Comparison of ENCODE assay signal across 23 cellular contexts in genomic region chr10:44788147-44788819, GRCh38.
"Had no signal": no experiment of that assay in that cellular context is flagged by ENCODE, and none has a peak within 500 bp of the region (broad histone marks: within the 10 kb centered on the region; RNA-seq: fewer than 3 reads in every experiment).

No MANE protein-coding gene starts in this region.

- ATAC-seq: activated CD4-positive, CD25-positive, alpha-beta regulatory T cell treated with anti-CD3 and anti-CD28 coated beads, Interleukin-2, amount 50 U/mL, for 24 hours; activated T-cell treated with anti-CD3 and anti-CD28 coated beads, Interleukin-2, amount 50 U/mL, for 72 hours; gastrocnemius medialis; left colon had no signal

- DNase-seq: activated CD4-positive, alpha-beta memory T cell treated with anti-CD3 and anti-CD28 coated beads, Interleukin-2, amount 10 ng/mL, durations not matched to agents 7 days and 5 days; activated CD4-positive, alpha-beta T cell treated with anti-CD3 and anti-CD28 coated beads, Interleukin-2, amount 10 ng/mL, durations not matched to agents 24 days and 14 days; activated effector memory CD4-positive, alpha-beta T cell treated with Interleukin-2 at 50 U/mL for 16 hours; activated naive CD4-positive, alpha-beta T cell treated with anti-CD3 and anti-CD28 coated beads for 36 hours; activated naive CD8-positive, alpha-beta T cell treated with anti-CD3 and anti-CD28 coated beads, Interleukin-2, amount 10 ng/mL, durations not matched to agents 7 days and 5 days; activated T-cell treated with anti-CD3 and anti-CD28 coated beads, Interleukin-2, amount 50 U/mL, for 72 hours; amygdala; dermis blood vessel endothelial cell; effector memory CD4-positive, alpha-beta T cell; gastrocnemius medialis; hypothalamus; left colon; stimulated activated CD4-positive, alpha-beta T cell treated with anti-CD3 and anti-CD28 coated beads, Interleukin-4, amount 100 ng/mL, for 4 hours; stomach; uterus had no signal

- H3K9me3 Mint-ChIP-seq: activated CD4-positive, alpha-beta memory T cell treated with anti-CD3 and anti-CD28 coated beads, Interleukin-2, amount 10 ng/mL, durations not matched to agents 7 days and 5 days; activated CD4-positive, alpha-beta T cell treated with anti-CD3 and anti-CD28 coated beads, Interleukin-2, amount 10 ng/mL, durations not matched to agents 24 days and 14 days; activated naive CD4-positive, alpha-beta T cell treated with anti-CD3 and anti-CD28 coated beads for 36 hours; activated naive CD8-positive, alpha-beta T cell treated with anti-CD3 and anti-CD28 coated beads, Interleukin-2, amount 10 ng/mL, durations not matched to agents 7 days and 5 days; activated T-cell treated with anti-CD3 and anti-CD28 coated beads, Interleukin-2, amount 50 U/mL, for 72 hours had no signal

- H3K4me1 ChIP-seq: gastrocnemius medialis, prostate gland, right atrium auricular region, suprapubic skin, tibial nerve had no signal

- H3K4me3 ChIP-seq: gastrocnemius medialis, prostate gland, right atrium auricular region, stomach, suprapubic skin, tibial nerve, uterus had no signal

- FAIRE-seq: islet of Langerhans had no signal

- H3K27me3 ChIP-seq: gastrocnemius medialis, right atrium auricular region, stomach, tibial nerve, uterus had no signal

- H3K27ac ChIP-seq: gastrocnemius medialis, prostate gland, right atrium auricular region, stomach, suprapubic skin, tibial nerve, VCaP had no signal

- H3K36me3 Mint-ChIP-seq: activated naive CD8-positive, alpha-beta T cell treated with anti-CD3 and anti-CD28 coated beads, Interleukin-2, amount 10 ng/mL, durations not matched to agents 7 days and 5 days; memory B cell had no signal

- H3K27me3 Mint-ChIP-seq: activated CD4-positive, alpha-beta memory T cell treated with anti-CD3 and anti-CD28 coated beads, Interleukin-2, amount 10 ng/mL, durations not matched to agents 7 days and 5 days; activated CD4-positive, alpha-beta T cell treated with anti-CD3 and anti-CD28 coated beads, Interleukin-2, amount 10 ng/mL, durations not matched to agents 24 days and 14 days had no signal

- H3K36me3 ChIP-seq: gastrocnemius medialis, prostate gland, right atrium auricular region, stomach, suprapubic skin, tibial nerve, uterus had no signal

- H3K4me1 Mint-ChIP-seq: activated CD4-positive, alpha-beta memory T cell treated with anti-CD3 and anti-CD28 coated beads, Interleukin-2, amount 10 ng/mL, durations not matched to agents 7 days and 5 days; activated CD4-positive, alpha-beta T cell treated with anti-CD3 and anti-CD28 coated beads, Interleukin-2, amount 10 ng/mL, durations not matched to agents 24 days and 14 days; activated naive CD8-positive, alpha-beta T cell treated with anti-CD3 and anti-CD28 coated beads, Interleukin-2, amount 10 ng/mL, durations not matched to agents 7 days and 5 days; memory B cell had no signal

- H3K4me3 Mint-ChIP-seq: activated CD4-positive, alpha-beta memory T cell treated with anti-CD3 and anti-CD28 coated beads, Interleukin-2, amount 10 ng/mL, durations not matched to agents 7 days and 5 days; activated CD4-positive, alpha-beta T cell treated with anti-CD3 and anti-CD28 coated beads, Interleukin-2, amount 10 ng/mL, durations not matched to agents 24 days and 14 days; activated naive CD4-positive, alpha-beta T cell treated with anti-CD3 and anti-CD28 coated beads for 36 hours; activated naive CD8-positive, alpha-beta T cell treated with anti-CD3 and anti-CD28 coated beads, Interleukin-2, amount 10 ng/mL, durations not matched to agents 7 days and 5 days; activated T-cell treated with anti-CD3 and anti-CD28 coated beads, Interleukin-2, amount 50 U/mL, for 72 hours; memory B cell had no signal

- H3K27ac Mint-ChIP-seq: activated CD4-positive, alpha-beta memory T cell treated with anti-CD3 and anti-CD28 coated beads, Interleukin-2, amount 10 ng/mL, durations not matched to agents 7 days and 5 days; activated CD4-positive, alpha-beta T cell treated with anti-CD3 and anti-CD28 coated beads, Interleukin-2, amount 10 ng/mL, durations not matched to agents 24 days and 14 days; activated naive CD4-positive, alpha-beta T cell treated with anti-CD3 and anti-CD28 coated beads for 36 hours; activated naive CD8-positive, alpha-beta T cell treated with anti-CD3 and anti-CD28 coated beads, Interleukin-2, amount 10 ng/mL, durations not matched to agents 7 days and 5 days; activated T-cell treated with anti-CD3 and anti-CD28 coated beads, Interleukin-2, amount 50 U/mL, for 72 hours; memory B cell had no signal

- H3K9me3 ChIP-seq: gastrocnemius medialis, prostate gland, right atrium auricular region, stomach, suprapubic skin, tibial nerve, uterus had no signal
